Comparison of ENCODE assay signal across 13 cellular contexts in the genomic region with DNA sequence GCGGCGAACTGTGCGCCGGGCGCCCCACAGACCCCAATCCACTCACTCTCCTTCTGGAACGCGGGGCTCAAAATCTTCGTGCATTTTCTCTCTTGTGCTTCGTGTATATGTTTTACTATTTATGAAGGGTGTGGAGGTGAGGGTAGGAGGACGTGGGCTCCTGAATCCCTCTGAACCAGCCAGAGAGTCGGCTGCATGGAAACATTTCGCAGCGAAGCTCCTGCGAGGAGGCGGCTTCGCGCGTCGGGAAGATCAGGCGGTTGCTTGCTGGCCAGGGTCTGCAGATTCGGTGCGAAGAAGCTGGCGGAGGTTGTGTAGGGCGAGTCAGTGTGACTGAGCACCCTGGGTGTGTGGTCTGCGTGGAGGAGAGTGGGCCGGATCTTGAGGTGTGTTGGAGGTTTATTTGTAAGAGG. TPM values are rescaled to one million over a fixed set of nuclear protein-coding genes. Genes with fewer than 3 reads are reported as not detected.
DNase-seq lines count a peak whose midpoint lies in the region; ATAC-seq and TF ChIP-seq lines count a peak whose summit lies in the region.
"Had no signal": no experiment of that assay in that cellular context is flagged by ENCODE, and none has a peak within 500 bp of the region (broad histone marks: within the 10 kb centered on the region; RNA-seq: fewer than 3 reads in every experiment).

No MANE protein-coding gene starts in this region.

- 1% methylated on average over 26 of the region's 26 CpGs for WGBS in prostate gland

- no peak for ATAC-seq in GM21576 (IDR thresholded peaks at IDR 0.05; ENCODE audit: unreplicated experiment)
- ATAC-seq: activated CD8-positive, alpha-beta T cell treated with anti-CD3 and anti-CD28 coated beads, Interleukin-2, amount 10 ng/mL, durations not matched to agents 7 days and 5 days; Panc1 had no signal

- no peak overlapping the region for H3K9ac ChIP-seq in iPS-18a (ENCODE audit: low read length)

- H3K9me3 ChIP-seq in Peyer's patch, result no peaks in the 10 kb centered on the region
- no peaks in the 10 kb centered on the region for H3K9me3 ChIP-seq in iPS-18a (ENCODE audit: control insufficient read depth, low read depth, low read length)
- H3K9me3 ChIP-seq in prostate gland, result no peaks in the 10 kb centered on the region

- DNase-seq in GM06990 (ENCODE audit: extremely low read depth, insufficient read length), result peak; percentile 2
- DNase-seq in Peyer's patch, result peak in 1 of 3 donors; percentile 54
- no peak for DNase-seq in prostate gland (ENCODE audit: low spot score)
- DNase-seq in NK-92 (lab: John Stamatoyannopoulos, UW; ENCODE audit: unreplicated experiment), result no peak
- no peak for DNase-seq in activated CD8-positive, alpha-beta memory T cell treated with anti-CD3 and anti-CD28 coated beads for 24 hours
- DNase-seq in NCI-H2081 treated with DMSO at 0.1 percent for 48 hours (lab: John Stamatoyannopoulos, UW), result no peak
- DNase-seq: activated CD8-positive, alpha-beta T cell treated with anti-CD3 and anti-CD28 coated beads, Interleukin-2, amount 10 ng/mL, durations not matched to agents 7 days and 5 days; EL; stimulated activated CD4-positive, alpha-beta T cell treated with anti-CD3 and anti-CD28 coated beads, Interleukin-4, amount 100 ng/mL, for 1 hour had no signal

- no peak for TF ChIP-seq POLR2A in Peyer's patch (IDR thresholded peaks at IDR 0.05)
- TF ChIP-seq POLR2A in prostate gland (IDR thresholded peaks at IDR 0.05), result no peak

- peaks cover 0 to 7% (median 0%) of the 10 kb centered on the region in 4 donors for H3K4me1 ChIP-seq in Peyer's patch
- peaks cover 10% of the 10 kb centered on the region for H3K4me1 ChIP-seq in iPS-18a (ENCODE audit: control insufficient read depth, low read depth, low read length)
- no peaks in the 10 kb centered on the region for H3K4me1 ChIP-seq in prostate gland (replicated peaks)

- H3K27me3 ChIP-seq in GM06990 (replicated peaks; ENCODE audit: control insufficient read depth, insufficient read depth, low read length) (no peaks in the 10 kb centered on the region), Peyer's patch (no peaks in the 10 kb centered on the region), iPS-18a (ENCODE audit: control insufficient read depth, insufficient read depth, low read length) (peaks cover 76% of the 10 kb centered on the region), prostate gland (replicated peaks; ENCODE audit: insufficient read depth) (no peaks in the 10 kb centered on the region)

- intact Hi-C loops in prostate gland (cut with DNase I), result no loop called here

- H3K27ac ChIP-seq in Peyer's patch, result no peak overlapping the region
- H3K27ac ChIP-seq in iPS-18a (ENCODE audit: low read length), result no peak overlapping the region
- H3K27ac ChIP-seq in prostate gland, result peak overlapping the region in 1 of 2 donors; percentile 52
- H3K27ac ChIP-seq: KMS-11 had no signal

- H3K4me3 ChIP-seq in GM06990 (replicated peaks; ENCODE audit: low read depth, low read length), result no peak overlapping the region
- H3K4me3 ChIP-seq in Peyer's patch, result peak overlapping the region; percentile 28 to 72 (median 55)
- H3K4me3 ChIP-seq in iPS-18a (ENCODE audit: low read length), result peak overlapping the region; percentile 72
- H3K4me3 ChIP-seq in prostate gland, result peak overlapping the region; percentile 30 to 51

- TF ChIP-seq CTCF in GM06990 (IDR thresholded peaks at IDR 0.05; ENCODE audit: insufficient read depth, low read length, poor library complexity, severe bottlenecking) (no peak), Peyer's patch (IDR thresholded peaks at IDR 0.05) (no peak), prostate gland (IDR thresholded peaks at IDR 0.05) (no peak)

- H3K36me3 ChIP-seq in GM06990 (ENCODE audit: control insufficient read depth, insufficient read depth, low read length), result no peaks in the 10 kb centered on the region
- no peaks in the 10 kb centered on the region for H3K36me3 ChIP-seq in Peyer's patch
- H3K36me3 ChIP-seq in iPS-18a (ENCODE audit: control insufficient read depth, low read depth, low read length), result no peaks in the 10 kb centered on the region
- H3K36me3 ChIP-seq in prostate gland, result no peaks in the 10 kb centered on the region

RNA-seq across cellular contexts. Expression of gene CNTN4, which starts 1.1 kb away (rescaled TPM):
- total RNA-seq in Peyer's patch, result 10 to 100 TPM in 3 of 4 donors, 1 to 10 TPM in 1; 5.4 to 31.1 (median 19.9) TPM
- total RNA-seq in prostate gland, result 1 to 10 TPM; 1.5 to 5.7 TPM
- total RNA-seq: activated CD8-positive, alpha-beta T cell treated with anti-CD3 and anti-CD28 coated beads, Interleukin-2, amount 10 ng/mL, durations not matched to agents 7 days and 5 days had no signal
